Comparison of ENCODE assay signal across 9 cellular contexts in genomic region chr16:75506567-75506966, GRCh38. TPM values are rescaled to one million over a fixed set of nuclear protein-coding genes. Genes with fewer than 3 reads are reported as not detected.
A peak's percentile ranks its signal among the peaks of the same experiment; 100 is the strongest.
DNase-seq lines count a peak whose midpoint lies in the region; ATAC-seq and TF ChIP-seq lines count a peak whose summit lies in the region.
"Had no signal": no experiment of that assay in that cellular context is flagged by ENCODE, and none has a peak within 500 bp of the region (broad histone marks: within the 10 kb centered on the region; RNA-seq: fewer than 3 reads in every experiment).

No MANE protein-coding gene starts in this region.

- H3K9ac ChIP-seq in GM23248: peak overlapping the region; percentile 55

- H3K4me3 ChIP-seq in GM23248: 0 out of 2 replicates have a peak overlapping the region, but pooled peaks have one; percentile 25

- peaks cover 21% of the 10 kb centered on the region for H3F3A ChIP-seq in GM23248 (ENCODE audit: insufficient read depth)

- in situ Hi-C loops in GM23248 (cut with MboI): no loop called here
- in situ Hi-C loops in SK-MEL-5 (cut with HindIII; ENCODE audit: low pct_unique_long_range_greater_than_20kb, low sequenced_read_pairs): no loop called here

- DNase-seq in GM23248: peak; percentile 91
- DNase-seq in SK-MEL-5 (ENCODE audit: low read depth, low spot score): peak; percentile 62
- DNase-seq in foreskin keratinocyte: peak; percentile 79 to 89
- DNase-seq in renal cortical epithelial cell (ENCODE audit: low read depth): peak; percentile 92
- DNase-seq: immature natural killer cell had no signal

- TF ChIP-seq CTCF in foreskin keratinocyte (conservative IDR thresholded peaks at IDR 0.05): no peak

- H3K4me1 ChIP-seq in GM23248 (ENCODE audit: insufficient read depth): peaks cover 16% of the 10 kb centered on the region
- H3K4me1 ChIP-seq in foreskin keratinocyte: peaks cover 15% of the 10 kb centered on the region

- no peaks in the 10 kb centered on the region for H3K36me3 ChIP-seq in GM23248 (ENCODE audit: low read depth)

- peak overlapping the region; percentile 71 for H2AFZ ChIP-seq in GM23248

- no peaks in the 10 kb centered on the region; the same call in 1 of the 2 replicates for H3K9me2 ChIP-seq in GM23248 (ENCODE audit: insufficient read depth)

- H3K79me2 ChIP-seq in GM23248 (ENCODE audit: insufficient read depth): no peaks in the 10 kb centered on the region

- H4K20me1 ChIP-seq in GM23248 (ENCODE audit: insufficient read depth): no peaks in the 10 kb centered on the region

- H3K4me2 ChIP-seq in GM23248 (ENCODE audit: unreplicated experiment): peak overlapping the region; percentile 66

- H3K27ac ChIP-seq in GM23248 (peak overlapping the region; percentile 84), foreskin keratinocyte (peak overlapping the region; percentile 41)

- H3K9me3 ChIP-seq in GM23248 (ENCODE audit: low read depth): no peaks in the 10 kb centered on the region

- WGBS in GM23248 (ENCODE audit: low coverage in 1 of 2, low lambda C conversion rate in 2 of 2, missing lambda C conversion rate in 2 of 2), 2 experiments: 2% methylated on average over 7 of the region's 7 CpGs

- ATAC-seq in foreskin keratinocyte (peak; percentile 74), GM19324 (IDR thresholded peaks at IDR 0.05; ENCODE audit: low FRiP score, unreplicated experiment) (no peak), HG03095 (IDR thresholded peaks at IDR 0.05; ENCODE audit: unreplicated experiment) (no peak), GM18520 (IDR thresholded peaks at IDR 0.05; ENCODE audit: unreplicated experiment) (no peak), GM19467 (IDR thresholded peaks at IDR 0.05; ENCODE audit: unreplicated experiment) (no peak)

- H3K27me3 ChIP-seq in GM23248 (replicated peaks; ENCODE audit: insufficient read depth) (no peaks in the 10 kb centered on the region), foreskin keratinocyte (no peaks in the 10 kb centered on the region)

RNA-seq across cellular contexts. Expression of gene CHST6, which starts 11.3 kb away (rescaled TPM):
- total RNA-seq in GM23248 (2014; rRNA removed; shearing (Covaris generic)): 0.65 and 0.76 TPM in 2 replicates
- 0.10 and 0.20 TPM in 2 replicates for polyA plus RNA-seq in GM23248 (2016; fragmentation: Nextera tagmentation; extraction: Ambion mirVana)
- total RNA-seq in SK-MEL-5 (2014; rRNA removed; shearing (Covaris generic)): 10.2 and 11.0 TPM in 2 replicates
- 23.1 and 29.4 TPM in 2 replicates for polyA plus RNA-seq in SK-MEL-5 (2015; cell fraction: cytosol; rRNA removed)
- polyA plus RNA-seq in SK-MEL-5 (2015; cell fraction: nucleus; rRNA removed): 24.2 and 24.9 TPM in 2 replicates
- total RNA-seq in foreskin keratinocyte: 1.4 and 1.5 TPM in 2 replicates
- 0.44 and 0.65 TPM in 2 replicates for polyA plus RNA-seq in foreskin keratinocyte
- 1.1 and 1.4 TPM in 2 replicates for total RNA-seq in renal cortical epithelial cell
- polyA plus RNA-seq: immature natural killer cell had no signal

RNA-seq across cellular contexts. Expression of gene CHST5, which starts 29.3 kb away (rescaled TPM):
- 0.25 TPM in 1 of 2 replicates, not detected in the other for total RNA-seq in GM23248 (2014; rRNA removed; shearing (Covaris generic))
- not detected in 2 replicates for polyA plus RNA-seq in GM23248 (2016; fragmentation: Nextera tagmentation; extraction: Ambion mirVana)
- 0.08 TPM in 1 of 2 replicates, not detected in the other for total RNA-seq in SK-MEL-5 (2014; rRNA removed; shearing (Covaris generic))
- not detected in 2 replicates for polyA plus RNA-seq in SK-MEL-5 (2015; cell fraction: cytosol; rRNA removed)
- 0.41 TPM in 1 of 2 replicates, not detected in the other for polyA plus RNA-seq in SK-MEL-5 (2015; cell fraction: nucleus; rRNA removed)
- 0.04 TPM in 1 of 2 replicates, not detected in the other for total RNA-seq in foreskin keratinocyte
- polyA plus RNA-seq in foreskin keratinocyte: 0.04 TPM in 1 of 2 replicates, not detected in the other
- total RNA-seq in renal cortical epithelial cell: 0.05 TPM in 1 of 2 replicates, not detected in the other
- polyA plus RNA-seq: immature natural killer cell had no signal

RNA-seq across cellular contexts. Expression of gene TMEM170A, which starts 42.1 kb away (rescaled TPM):
- total RNA-seq in GM23248 (2014; rRNA removed; shearing (Covaris generic)): 11.9 and 18.6 TPM in 2 replicates
- polyA plus RNA-seq in GM23248 (2016; fragmentation: Nextera tagmentation; extraction: Ambion mirVana) (10.3 and 12.6 TPM in 2 replicates), foreskin keratinocyte (7.4 and 8.6 TPM in 2 replicates)
- 18.1 and 19.3 TPM in 2 replicates for total RNA-seq in SK-MEL-5 (2014; rRNA removed; shearing (Covaris generic))
- polyA plus RNA-seq in SK-MEL-5 (2015; cell fraction: cytosol; rRNA removed): 9.5 and 9.6 TPM in 2 replicates
- polyA plus RNA-seq in SK-MEL-5 (2015; cell fraction: nucleus; rRNA removed): 15.4 and 24.1 TPM in 2 replicates
- total RNA-seq in foreskin keratinocyte (14.5 and 18.0 TPM in 2 replicates), renal cortical epithelial cell (28.8 and 30.9 TPM in 2 replicates)

RNA-seq across cellular contexts. Expression of gene TMEM231, which starts 49.5 kb away (rescaled TPM):
- 14.2 and 20.3 TPM in 2 replicates for total RNA-seq in GM23248 (2014; rRNA removed; shearing (Covaris generic))
- polyA plus RNA-seq in GM23248 (2016; fragmentation: Nextera tagmentation; extraction: Ambion mirVana) (12.7 and 13.5 TPM in 2 replicates), foreskin keratinocyte (7.1 and 7.3 TPM in 2 replicates)
- total RNA-seq in SK-MEL-5 (2014; rRNA removed; shearing (Covaris generic)): 9.2 and 10.7 TPM in 2 replicates
- 13.3 and 17.3 TPM in 2 replicates for polyA plus RNA-seq in SK-MEL-5 (2015; cell fraction: cytosol; rRNA removed)
- 21.2 and 26.2 TPM in 2 replicates for polyA plus RNA-seq in SK-MEL-5 (2015; cell fraction: nucleus; rRNA removed)
- total RNA-seq in foreskin keratinocyte (9.0 and 10.3 TPM in 2 replicates), renal cortical epithelial cell (9.7 and 18.3 TPM in 2 replicates)

RNA-seq across cellular contexts. Expression of gene GABARAPL2, which starts 59.6 kb away (rescaled TPM):
- total RNA-seq in GM23248 (2014; rRNA removed; shearing (Covaris generic)): 52.7 and 57.5 TPM in 2 replicates
- 252 and 257 TPM in 2 replicates for polyA plus RNA-seq in GM23248 (2016; fragmentation: Nextera tagmentation; extraction: Ambion mirVana)
- total RNA-seq in SK-MEL-5 (2014; rRNA removed; shearing (Covaris generic)): 48.7 and 50.5 TPM in 2 replicates
- 79.5 and 85.5 TPM in 2 replicates for polyA plus RNA-seq in SK-MEL-5 (2015; cell fraction: cytosol; rRNA removed)
- 51.8 and 58.7 TPM in 2 replicates for polyA plus RNA-seq in SK-MEL-5 (2015; cell fraction: nucleus; rRNA removed)
- 59.9 and 61.0 TPM in 2 replicates for total RNA-seq in foreskin keratinocyte
- polyA plus RNA-seq in foreskin keratinocyte: 85.1 and 85.6 TPM in 2 replicates
- total RNA-seq in renal cortical epithelial cell: 42.9 and 101 TPM in 2 replicates
